ENCODE assay signal across 1 cellular context in the genomic region with DNA sequence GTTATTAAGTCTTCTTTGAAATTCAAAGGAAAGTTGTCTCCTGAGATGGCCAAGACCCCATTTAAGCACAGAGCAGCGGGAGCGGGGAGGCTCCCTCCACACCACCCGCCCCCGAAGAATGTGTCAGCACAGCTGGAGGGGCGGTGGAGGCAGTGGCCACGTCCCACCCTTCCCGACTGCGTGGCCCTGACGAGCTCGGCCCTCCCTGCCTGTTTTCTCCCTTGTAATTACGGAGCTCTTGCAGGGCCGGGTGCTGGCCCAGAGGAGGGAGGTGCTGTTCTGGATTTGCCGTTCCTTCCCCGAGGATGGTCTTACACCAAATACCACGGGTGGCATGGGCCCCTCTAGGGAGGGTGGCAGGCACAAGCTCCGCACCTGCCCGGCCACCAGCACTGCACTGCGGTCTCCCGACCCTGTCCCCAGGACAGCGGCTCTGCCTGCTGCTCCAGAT.
TF ChIP-seq lines count a peak whose summit lies in the region.

No MANE protein-coding gene starts in this region.

TF ChIP-seq in K562, 482 proteins besides CTCF, POLR2A, EP300 and RAD21:
- TF ChIP-seq ZNF239 (CRISPR knock-in tag; IDR thresholded peaks at IDR 0.05): no peak
- TF ChIP-seq EZH2 (IDR thresholded peaks at IDR 0.05; ENCODE audit: borderline replicate concordance, low read depth, low read length): peak; percentile 54; the same call in 1 of the 2 replicates
- TF ChIP-seq PCBP2 (IDR thresholded peaks at IDR 0.05; ENCODE audit: low read depth, low read length, poor library complexity, severe bottlenecking): no peak
